ENCODE assay signal across 8 cellular contexts in the genomic region with DNA sequence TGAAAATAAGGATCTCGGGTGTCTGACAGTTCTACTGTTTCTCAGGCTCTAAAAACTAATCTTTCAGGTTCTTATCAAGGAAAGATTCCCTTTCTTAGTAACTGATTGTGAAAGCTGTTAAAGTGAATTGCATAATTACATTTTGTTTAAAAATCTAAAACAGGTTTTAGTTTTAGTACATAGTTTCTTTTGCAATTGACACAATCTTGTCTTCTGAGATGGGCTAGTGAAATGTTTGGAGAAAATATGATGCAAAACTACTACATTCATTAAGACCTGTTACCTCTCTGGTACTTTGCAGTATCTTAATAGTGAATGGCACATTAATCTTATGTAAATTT.
DNase-seq lines count a peak whose midpoint lies in the region; ATAC-seq and TF ChIP-seq lines count a peak whose summit lies in the region.

No MANE protein-coding gene starts in this region.

- POLR2A ChIA-PET in T-cell (lab: Charles Lee): interaction anchor here in 1 of 2 donors (0.6 kb wide), 2 partner anchors 17 to 38 kb away, joined by 3 read pairs; no protein-coding TSS in a partner anchor

- H3K27me3 ChIP-seq in BLaER1 treated with 17β-estradiol and CSF1 and Interleukin-3, amounts not matched to agents 10 nM and 100 nM: no peaks in the 10 kb centered on the region
- no peaks in the 10 kb centered on the region for H3K27me3 ChIP-seq in iPS-20b (ENCODE audit: insufficient read depth, low read length)

- H3K4me3 Mint-ChIP-seq in T-cell: peak overlapping the region; percentile 78 to 90 (median 78)

- in situ Hi-C loops in GM13977 (cut with MboI; ENCODE audit: low pct_unique_long_range_greater_than_20kb, low sequenced_read_pairs, unreplicated experiment): loop anchor here (25.0 kb wide), 2 partner anchors 354 to 629 kb away; no protein-coding TSS in a partner anchor

- peaks cover 32 to 75% (median 55%) of the 10 kb centered on the region in 10 experiments for H3K4me1 ChIP-seq in BLaER1 treated with 17β-estradiol and CSF1 and Interleukin-3, amounts not matched to agents 10 nM and 100 nM
- H3K4me1 ChIP-seq in iPS-20b (ENCODE audit: insufficient read depth, low read length): peaks cover 16% of the 10 kb centered on the region

- no peaks in the 10 kb centered on the region for H3K9me3 Mint-ChIP-seq in T-cell

- no peaks in the 10 kb centered on the region for H3K27me3 Mint-ChIP-seq in T-cell

- peaks cover 20% of the 10 kb centered on the region for H3K36me3 Mint-ChIP-seq in T-cell

- DNase-seq in T-cell: no peak
- DNase-seq in T-helper 9 cell: no peak
- DNase-seq in GM13977 (ENCODE audit: low spot score): no peak
- no peak for DNase-seq in AG08396 (ENCODE audit: low spot score)

- H3K4me2 ChIP-seq in BLaER1 treated with 17β-estradiol and CSF1 and Interleukin-3, amounts not matched to agents 10 nM and 100 nM: peak overlapping the region; percentile 74 to 91 (median 80)

- peak overlapping the region; percentile 81 to 87 for H3K27ac Mint-ChIP-seq in T-cell

- ATAC-seq in GM21390 (IDR thresholded peaks at IDR 0.05; ENCODE audit: unreplicated experiment): peak; percentile 21
- no peak for ATAC-seq in T-cell (replicated peaks in 1 of 4)
- no peak for ATAC-seq in GM21825 (IDR thresholded peaks at IDR 0.05; ENCODE audit: unreplicated experiment)

- peaks cover 12 to 50% (median 29%) of the 10 kb centered on the region in 11 experiments; a peak in 21 of 22 replicates for H3K36me3 ChIP-seq in BLaER1 treated with 17β-estradiol and CSF1 and Interleukin-3, amounts not matched to agents 10 nM and 100 nM
- H3K36me3 ChIP-seq in iPS-20b (ENCODE audit: insufficient read depth, low read depth, low read length): no peaks in the 10 kb centered on the region

- H3K27ac ChIP-seq in BLaER1 treated with 17β-estradiol and CSF1 and Interleukin-3, amounts not matched to agents 10 nM and 100 nM: peak overlapping the region in 9 of 11 experiments; percentile 36 to 65 (median 60); a peak in 16 of 22 replicates
- no peak overlapping the region for H3K27ac ChIP-seq in iPS-20b (ENCODE audit: low read length)

- H3K9ac ChIP-seq in BLaER1 treated with 17β-estradiol and CSF1 and Interleukin-3, amounts not matched to agents 10 nM and 100 nM: peak overlapping the region in 10 of 11 experiments; percentile 18 to 72 (median 41); a peak in 15 of 22 replicates
- H3K9ac ChIP-seq in iPS-20b (ENCODE audit: low read depth, low read length): peak overlapping the region; percentile 51; the same call in 1 of the 2 replicates

- no peak for TF ChIP-seq CTCF in GM13977 (IDR thresholded peaks at IDR 0.05; ENCODE audit: extremely low read depth, insufficient read depth, missing control alignments)

- peaks cover 31 to 36% (median 35%) of the 10 kb centered on the region in 3 donors for H3K4me1 Mint-ChIP-seq in T-cell

- peak overlapping the region; percentile 18 to 60 (median 44); a peak in 16 of 20 replicates for H3K4me3 ChIP-seq in BLaER1 treated with 17β-estradiol and CSF1 and Interleukin-3, amounts not matched to agents 10 nM and 100 nM
- peak overlapping the region; percentile 69 for H3K4me3 ChIP-seq in iPS-20b (ENCODE audit: low read length)

- CTCF ChIA-PET in T-cell (lab: Charles Lee): interaction anchor here (0.9 to 2.3 kb wide), 3 partner anchors 16 to 1050 kb away, joined by 3 to 8 read pairs (median 3); no protein-coding TSS in a partner anchor

- H3K9me3 ChIP-seq in BLaER1 treated with 17β-estradiol and CSF1 and Interleukin-3, amounts not matched to agents 10 nM and 100 nM (replicated peaks in 1 of 11): no peaks in the 10 kb centered on the region
- H3K9me3 ChIP-seq in iPS-20b (ENCODE audit: insufficient read depth, low read depth, low read length): no peaks in the 10 kb centered on the region

- peaks cover 14 to 55% (median 24%) of the 10 kb centered on the region in 11 experiments; a peak in 19 of 22 replicates for H4K20me1 ChIP-seq in BLaER1 treated with 17β-estradiol and CSF1 and Interleukin-3, amounts not matched to agents 10 nM and 100 nM
